1 cellular context compared by ENCODE assay signal in the genomic region with DNA sequence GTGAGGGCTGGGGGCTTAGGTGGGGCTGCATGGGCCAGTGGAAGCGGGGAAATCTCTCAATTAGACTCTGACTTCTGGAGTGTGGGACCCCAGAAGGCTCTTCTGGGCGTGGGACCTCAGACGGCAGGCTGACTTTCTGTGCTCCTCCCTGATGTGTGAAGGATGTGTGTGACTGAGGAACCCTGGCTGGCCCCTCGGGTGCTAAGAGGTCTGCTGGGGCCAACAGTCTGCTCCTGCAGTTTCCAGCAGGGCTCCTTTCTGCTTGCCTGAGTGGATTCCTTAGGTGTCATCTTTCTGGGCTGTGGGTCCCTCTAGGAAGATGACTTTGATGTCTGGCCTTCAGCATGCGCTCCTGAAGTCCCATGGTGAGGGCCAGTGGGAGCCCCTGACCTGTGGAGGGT.
TF ChIP-seq lines count a peak whose summit lies in the region.

No MANE protein-coding gene starts in this region.

TF ChIP-seq in WTC11, 78 proteins besides CTCF, POLR2A, EP300 and RAD21:
- TF ChIP-seq FOXP1 (CRISPR knock-in tag; IDR thresholded peaks at IDR 0.05; ENCODE audit: borderline replicate concordance) (no peak), ZNF423 (CRISPR knock-in tag; IDR thresholded peaks at IDR 0.05) (no peak), ZNF317 (CRISPR knock-in tag; IDR thresholded peaks at IDR 0.05; ENCODE audit: borderline replicate concordance, low read depth) (no peak), JAZF1 (CRISPR knock-in tag; IDR thresholded peaks at IDR 0.05) (no peak), GABPB1 (CRISPR knock-in tag; IDR thresholded peaks at IDR 0.05) (no peak), SMAD3 (CRISPR knock-in tag; IDR thresholded peaks at IDR 0.05; ENCODE audit: borderline replicate concordance) (no peak), NR3C1 (CRISPR knock-in tag; conservative IDR thresholded peaks at IDR 0.05; ENCODE audit: low read depth) (no peak), FOXK1 (CRISPR knock-in tag; IDR thresholded peaks at IDR 0.05) (no peak), ZNF263 (CRISPR knock-in tag; IDR thresholded peaks at IDR 0.05; ENCODE audit: low read depth) (no peak)
- TF ChIP-seq, protein P1, sequence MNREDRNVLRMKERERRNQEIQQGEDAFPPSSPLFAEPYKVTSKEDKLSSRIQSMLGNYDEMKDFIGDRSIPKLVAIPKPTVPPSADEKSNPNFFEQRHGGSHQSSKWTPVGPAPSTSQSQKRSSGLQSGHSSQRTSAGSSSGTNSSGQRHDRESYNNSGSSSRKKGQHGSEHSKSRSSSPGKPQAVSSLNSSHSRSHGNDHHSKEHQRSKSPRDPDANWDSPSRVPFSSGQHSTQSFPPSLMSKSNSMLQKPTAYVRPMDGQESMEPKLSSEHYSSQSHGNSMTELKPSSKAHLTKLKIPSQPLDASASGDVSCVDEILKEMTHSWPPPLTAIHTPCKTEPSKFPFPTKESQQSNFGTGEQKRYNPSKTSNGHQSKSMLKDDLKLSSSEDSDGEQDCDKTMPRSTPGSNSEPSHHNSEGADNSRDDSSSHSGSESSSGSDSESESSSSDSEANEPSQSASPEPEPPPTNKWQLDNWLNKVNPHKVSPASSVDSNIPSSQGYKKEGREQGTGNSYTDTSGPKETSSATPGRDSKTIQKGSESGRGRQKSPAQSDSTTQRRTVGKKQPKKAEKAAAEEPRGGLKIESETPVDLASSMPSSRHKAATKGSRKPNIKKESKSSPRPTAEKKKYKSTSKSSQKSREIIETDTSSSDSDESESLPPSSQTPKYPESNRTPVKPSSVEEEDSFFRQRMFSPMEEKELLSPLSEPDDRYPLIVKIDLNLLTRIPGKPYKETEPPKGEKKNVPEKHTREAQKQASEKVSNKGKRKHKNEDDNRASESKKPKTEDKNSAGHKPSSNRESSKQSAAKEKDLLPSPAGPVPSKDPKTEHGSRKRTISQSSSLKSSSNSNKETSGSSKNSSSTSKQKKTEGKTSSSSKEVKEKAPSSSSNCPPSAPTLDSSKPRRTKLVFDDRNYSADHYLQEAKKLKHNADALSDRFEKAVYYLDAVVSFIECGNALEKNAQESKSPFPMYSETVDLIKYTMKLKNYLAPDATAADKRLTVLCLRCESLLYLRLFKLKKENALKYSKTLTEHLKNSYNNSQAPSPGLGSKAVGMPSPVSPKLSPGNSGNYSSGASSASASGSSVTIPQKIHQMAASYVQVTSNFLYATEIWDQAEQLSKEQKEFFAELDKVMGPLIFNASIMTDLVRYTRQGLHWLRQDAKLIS (CRISPR knock-in tag; IDR thresholded peaks at IDR 0.05; ENCODE audit: borderline replicate concordance), result no peak
- TF ChIP-seq, protein P2, sequence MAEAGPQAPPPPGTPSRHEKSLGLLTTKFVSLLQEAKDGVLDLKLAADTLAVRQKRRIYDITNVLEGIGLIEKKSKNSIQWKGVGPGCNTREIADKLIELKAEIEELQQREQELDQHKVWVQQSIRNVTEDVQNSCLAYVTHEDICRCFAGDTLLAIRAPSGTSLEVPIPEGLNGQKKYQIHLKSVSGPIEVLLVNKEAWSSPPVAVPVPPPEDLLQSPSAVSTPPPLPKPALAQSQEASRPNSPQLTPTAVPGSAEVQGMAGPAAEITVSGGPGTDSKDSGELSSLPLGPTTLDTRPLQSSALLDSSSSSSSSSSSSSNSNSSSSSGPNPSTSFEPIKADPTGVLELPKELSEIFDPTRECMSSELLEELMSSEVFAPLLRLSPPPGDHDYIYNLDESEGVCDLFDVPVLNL (CRISPR knock-in tag; IDR thresholded peaks at IDR 0.05; ENCODE audit: borderline replicate concordance, low read depth), result no peak
- TF ChIP-seq, protein P3, sequence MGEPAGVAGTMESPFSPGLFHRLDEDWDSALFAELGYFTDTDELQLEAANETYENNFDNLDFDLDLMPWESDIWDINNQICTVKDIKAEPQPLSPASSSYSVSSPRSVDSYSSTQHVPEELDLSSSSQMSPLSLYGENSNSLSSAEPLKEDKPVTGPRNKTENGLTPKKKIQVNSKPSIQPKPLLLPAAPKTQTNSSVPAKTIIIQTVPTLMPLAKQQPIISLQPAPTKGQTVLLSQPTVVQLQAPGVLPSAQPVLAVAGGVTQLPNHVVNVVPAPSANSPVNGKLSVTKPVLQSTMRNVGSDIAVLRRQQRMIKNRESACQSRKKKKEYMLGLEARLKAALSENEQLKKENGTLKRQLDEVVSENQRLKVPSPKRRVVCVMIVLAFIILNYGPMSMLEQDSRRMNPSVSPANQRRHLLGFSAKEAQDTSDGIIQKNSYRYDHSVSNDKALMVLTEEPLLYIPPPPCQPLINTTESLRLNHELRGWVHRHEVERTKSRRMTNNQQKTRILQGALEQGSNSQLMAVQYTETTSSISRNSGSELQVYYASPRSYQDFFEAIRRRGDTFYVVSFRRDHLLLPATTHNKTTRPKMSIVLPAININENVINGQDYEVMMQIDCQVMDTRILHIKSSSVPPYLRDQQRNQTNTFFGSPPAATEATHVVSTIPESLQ (CRISPR knock-in tag; IDR thresholded peaks at IDR 0.05), result no peak
- TF ChIP-seq, protein P4, sequence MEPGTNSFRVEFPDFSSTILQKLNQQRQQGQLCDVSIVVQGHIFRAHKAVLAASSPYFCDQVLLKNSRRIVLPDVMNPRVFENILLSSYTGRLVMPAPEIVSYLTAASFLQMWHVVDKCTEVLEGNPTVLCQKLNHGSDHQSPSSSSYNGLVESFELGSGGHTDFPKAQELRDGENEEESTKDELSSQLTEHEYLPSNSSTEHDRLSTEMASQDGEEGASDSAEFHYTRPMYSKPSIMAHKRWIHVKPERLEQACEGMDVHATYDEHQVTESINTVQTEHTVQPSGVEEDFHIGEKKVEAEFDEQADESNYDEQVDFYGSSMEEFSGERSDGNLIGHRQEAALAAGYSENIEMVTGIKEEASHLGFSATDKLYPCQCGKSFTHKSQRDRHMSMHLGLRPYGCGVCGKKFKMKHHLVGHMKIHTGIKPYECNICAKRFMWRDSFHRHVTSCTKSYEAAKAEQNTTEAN (CRISPR knock-in tag; IDR thresholded peaks at IDR 0.05), result no peak
- TF ChIP-seq, protein P5, sequence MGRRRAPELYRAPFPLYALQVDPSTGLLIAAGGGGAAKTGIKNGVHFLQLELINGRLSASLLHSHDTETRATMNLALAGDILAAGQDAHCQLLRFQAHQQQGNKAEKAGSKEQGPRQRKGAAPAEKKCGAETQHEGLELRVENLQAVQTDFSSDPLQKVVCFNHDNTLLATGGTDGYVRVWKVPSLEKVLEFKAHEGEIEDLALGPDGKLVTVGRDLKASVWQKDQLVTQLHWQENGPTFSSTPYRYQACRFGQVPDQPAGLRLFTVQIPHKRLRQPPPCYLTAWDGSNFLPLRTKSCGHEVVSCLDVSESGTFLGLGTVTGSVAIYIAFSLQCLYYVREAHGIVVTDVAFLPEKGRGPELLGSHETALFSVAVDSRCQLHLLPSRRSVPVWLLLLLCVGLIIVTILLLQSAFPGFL (CRISPR knock-in tag; IDR thresholded peaks at IDR 0.05; ENCODE audit: borderline replicate concordance), result no peak
- TF ChIP-seq, protein P6, sequence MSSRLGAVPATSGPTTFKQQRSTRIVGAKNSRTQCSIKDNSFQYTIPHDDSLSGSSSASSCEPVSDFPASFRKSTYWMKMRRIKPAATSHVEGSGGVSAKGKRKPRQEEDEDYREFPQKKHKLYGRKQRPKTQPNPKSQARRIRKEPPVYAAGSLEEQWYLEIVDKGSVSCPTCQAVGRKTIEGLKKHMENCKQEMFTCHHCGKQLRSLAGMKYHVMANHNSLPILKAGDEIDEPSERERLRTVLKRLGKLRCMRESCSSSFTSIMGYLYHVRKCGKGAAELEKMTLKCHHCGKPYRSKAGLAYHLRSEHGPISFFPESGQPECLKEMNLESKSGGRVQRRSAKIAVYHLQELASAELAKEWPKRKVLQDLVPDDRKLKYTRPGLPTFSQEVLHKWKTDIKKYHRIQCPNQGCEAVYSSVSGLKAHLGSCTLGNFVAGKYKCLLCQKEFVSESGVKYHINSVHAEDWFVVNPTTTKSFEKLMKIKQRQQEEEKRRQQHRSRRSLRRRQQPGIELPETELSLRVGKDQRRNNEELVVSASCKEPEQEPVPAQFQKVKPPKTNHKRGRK (CRISPR knock-in tag; IDR thresholded peaks at IDR 0.05; ENCODE audit: borderline replicate concordance), result no peak
